8 cellular contexts compared by ENCODE assay signal in genomic region chr2:156333951-156334495, GRCh38. TPM values are rescaled to one million over a fixed set of nuclear protein-coding genes. Genes with fewer than 3 reads are reported as not detected.
A peak's percentile ranks its signal among the peaks of the same experiment; 100 is the strongest.
DNase-seq lines count a peak whose midpoint lies in the region.

No MANE protein-coding gene starts in this region.

- H3K27me3 Mint-ChIP-seq in activated CD4-positive, alpha-beta T cell treated with anti-CD3 and anti-CD28 coated beads, Interleukin-2, amount 10 ng/mL, durations not matched to agents 24 days and 14 days = peaks cover 7% of the 10 kb centered on the region

- intact Hi-C loops in activated CD4-positive, alpha-beta T cell treated with anti-CD3 and anti-CD28 coated beads, Interleukin-2, amount 10 ng/mL, durations not matched to agents 24 days and 14 days (cut with micrococcal nuclease) = loop anchor here (1.0 to 5.0 kb wide), 5 partner anchors 7 to 1143 kb away; no protein-coding TSS in a partner anchor

- DNase-seq in SHP77 (lab: John Stamatoyannopoulos, UW) (peak; percentile 11 to 55), SHP77 treated with DMSO at 0.1 percent for 48 hours (lab: John Stamatoyannopoulos, UW) (no peak), HCEC 1CT (peak; percentile 71), MV-4-11 (lab: John Stamatoyannopoulos, UW) (peak; percentile 72), midbrain (lab: John Stamatoyannopoulos, UW) (peak; percentile 60), substantia nigra (lab: John Stamatoyannopoulos, UW) (peak in 33 of 49 donors; percentile 10 to 86 (median 64))
- DNase-seq in activated CD4-positive, alpha-beta T cell treated with anti-CD3 and anti-CD28 coated beads, Interleukin-2, amount 10 ng/mL, durations not matched to agents 24 days and 14 days = peak; percentile 86

- peak overlapping the region; percentile 81 for H3K4me3 Mint-ChIP-seq in activated CD4-positive, alpha-beta T cell treated with anti-CD3 and anti-CD28 coated beads, Interleukin-2, amount 10 ng/mL, durations not matched to agents 24 days and 14 days

- H3K36me3 ChIP-seq in endocrine pancreas (ENCODE audit: control insufficient read depth, insufficient read depth, low read length) = no peaks in the 10 kb centered on the region

- peak overlapping the region; percentile 75 for H3K4me3 ChIP-seq in endocrine pancreas (ENCODE audit: control insufficient read depth, insufficient read depth, low read length)

- peak overlapping the region; percentile 95 for H3K27ac ChIP-seq in substantia nigra (ENCODE audit: low read depth, low read length, poor library complexity, severe bottlenecking)

- no peaks in the 10 kb centered on the region for H3K9me3 ChIP-seq in endocrine pancreas (ENCODE audit: control insufficient read depth, low read length)

- peaks cover 20% of the 10 kb centered on the region for H3K36me3 Mint-ChIP-seq in activated CD4-positive, alpha-beta T cell treated with anti-CD3 and anti-CD28 coated beads, Interleukin-2, amount 10 ng/mL, durations not matched to agents 24 days and 14 days (ENCODE audit: low read depth)

- H3K27me3 ChIP-seq in endocrine pancreas (ENCODE audit: control insufficient read depth, insufficient read depth, low read length) = no peaks in the 10 kb centered on the region

- peaks cover 18% of the 10 kb centered on the region for H3K4me1 ChIP-seq in endocrine pancreas (ENCODE audit: control insufficient read depth, insufficient read depth, low read length)

- peak overlapping the region; percentile 100 for H3K9ac ChIP-seq in endocrine pancreas (ENCODE audit: control insufficient read depth, insufficient read depth, low read length)

- peaks cover 58% of the 10 kb centered on the region for H3K4me1 Mint-ChIP-seq in activated CD4-positive, alpha-beta T cell treated with anti-CD3 and anti-CD28 coated beads, Interleukin-2, amount 10 ng/mL, durations not matched to agents 24 days and 14 days

- peak overlapping the region; percentile 99 for H3K27ac Mint-ChIP-seq in activated CD4-positive, alpha-beta T cell treated with anti-CD3 and anti-CD28 coated beads, Interleukin-2, amount 10 ng/mL, durations not matched to agents 24 days and 14 days

- no peaks in the 10 kb centered on the region for H3K9me3 Mint-ChIP-seq in activated CD4-positive, alpha-beta T cell treated with anti-CD3 and anti-CD28 coated beads, Interleukin-2, amount 10 ng/mL, durations not matched to agents 24 days and 14 days

RNA-seq across cellular contexts. Expression of gene NR4A2, which starts 1.5 kb away (rescaled TPM):
- 13.2 and 14.1 TPM in 2 replicates for total RNA-seq in activated CD4-positive, alpha-beta T cell treated with anti-CD3 and anti-CD28 coated beads, Interleukin-2, amount 10 ng/mL, durations not matched to agents 24 days and 14 days
